Comparison of ENCODE assay signal across 14 cellular contexts in the genomic region with DNA sequence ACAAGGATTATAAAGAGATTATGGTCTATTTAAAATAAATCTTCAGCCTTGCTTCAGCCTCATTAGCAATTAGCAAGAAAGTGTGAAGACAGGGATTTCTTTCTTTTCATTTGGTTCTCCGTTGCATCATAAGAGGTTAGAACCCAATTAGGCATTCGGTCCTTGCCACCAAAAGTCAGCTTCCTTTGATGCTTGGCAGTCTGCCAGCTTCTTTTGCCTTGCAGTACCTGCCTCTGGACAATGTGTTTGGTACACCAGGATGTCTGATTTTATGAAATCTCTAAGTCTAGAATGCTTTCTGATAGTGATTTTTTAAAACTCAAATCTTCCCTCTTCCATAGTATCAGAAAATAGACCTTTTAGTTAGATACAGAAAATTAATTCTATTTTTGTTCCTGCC. TPM values are rescaled to one million over a fixed set of nuclear protein-coding genes. Genes with fewer than 3 reads are reported as not detected.
DNase-seq lines count a peak whose midpoint lies in the region; ATAC-seq and TF ChIP-seq lines count a peak whose summit lies in the region.
"Had no signal": no experiment of that assay in that cellular context is flagged by ENCODE, and none has a peak within 500 bp of the region (broad histone marks: within the 10 kb centered on the region; RNA-seq: fewer than 3 reads in every experiment).

No MANE protein-coding gene starts in this region.

- POLR2A ChIA-PET in Caco-2 (lab: Charles Lee), result no interaction called here

- DNase-seq in DMS79 treated with DMSO at 0.1 percent for 48 hours (lab: John Stamatoyannopoulos, UW), result peak; percentile 29
- no peak for DNase-seq in DMS79 (lab: John Stamatoyannopoulos, UW)
- peak; percentile 81 for DNase-seq in NCI-H748 (lab: John Stamatoyannopoulos, UW; ENCODE audit: unreplicated experiment)
- peak in 5 of 61 donors; percentile 5 to 57 (median 17) for DNase-seq in caudate nucleus (lab: John Stamatoyannopoulos, UW)
- no peak for DNase-seq in Caco-2
- DNase-seq: foreskin melanocyte, GDM1 had no signal

- H3K27ac ChIP-seq in caudate nucleus (ENCODE audit: low read depth, low read length), result peak overlapping the region; percentile 20
- H3K27ac ChIP-seq: ovary, SJCRH30 had no signal

- H3K27me3 Mint-ChIP-seq in Caco-2 (ENCODE audit: insufficient read depth, unreplicated experiment), result no peaks in the 10 kb centered on the region

- no peak overlapping the region for H3K4me3 Mint-ChIP-seq in Caco-2 (ENCODE audit: unreplicated experiment)
- H3K4me3 Mint-ChIP-seq: stimulated activated effector memory CD8-positive, alpha-beta T cell treated with anti-CD3 and anti-CD28 coated beads, Interleukin-12 subunit alpha, Interleukin-12 subunit beta, amount 100 ng/mL, for 72 hours had no signal

- peaks cover 2% of the 10 kb centered on the region for H3K36me3 Mint-ChIP-seq in Caco-2 (ENCODE audit: insufficient read depth, unreplicated experiment)

- peaks cover 3% of the 10 kb centered on the region for H3K4me1 Mint-ChIP-seq in Caco-2 (ENCODE audit: low read depth, unreplicated experiment)

- no peaks in the 10 kb centered on the region for H3K36me3 ChIP-seq in Caco-2 (ENCODE audit: control insufficient read depth, insufficient read depth, low read length)
- H3K36me3 ChIP-seq: ovary had no signal

- CTCF ChIA-PET in Caco-2 (lab: Charles Lee), result no interaction called here

- no peak overlapping the region for H3K27ac Mint-ChIP-seq in Caco-2 (ENCODE audit: unreplicated experiment)
- H3K27ac Mint-ChIP-seq: activated T-helper 2 cell treated with anti-CD3 and anti-CD28 coated beads, Interferon-gamma antibody, Interleukin-2, Interleukin-4, amounts not matched to agents 10 μg/mL and 5 μg/mL and 100 μg/mL, durations not matched to agents 14 hours and 24 hours and 36 hours; stimulated activated effector memory CD8-positive, alpha-beta T cell treated with anti-CD3 and anti-CD28 coated beads, Interleukin-12 subunit alpha, Interleukin-12 subunit beta, amount 100 ng/mL, for 72 hours had no signal

- H3K9me3 ChIP-seq in Caco-2, result no peaks in the 10 kb centered on the region
- H3K9me3 ChIP-seq: ovary, SJCRH30 had no signal

- no peak for ATAC-seq in GM21515 (IDR thresholded peaks at IDR 0.05; ENCODE audit: unreplicated experiment)
- no peak for ATAC-seq in GM21526 (IDR thresholded peaks at IDR 0.05; ENCODE audit: low FRiP score, unreplicated experiment)

- intact Hi-C loops in Caco-2 (cut with micrococcal nuclease; ENCODE audit: unreplicated experiment), result no loop called here

- TF ChIP-seq CTCF in Caco-2 (IDR thresholded peaks at IDR 0.05; ENCODE audit: insufficient read depth in 1 of 2, low read depth in 1 of 2, low read length in 1 of 2, severe bottlenecking in 1 of 2, unreplicated experiment in 1 of 2), result no peak

- no peaks in the 10 kb centered on the region for H3K9me3 Mint-ChIP-seq in Caco-2 (ENCODE audit: unreplicated experiment)
- H3K9me3 Mint-ChIP-seq: activated T-helper 2 cell treated with anti-CD3 and anti-CD28 coated beads, Interferon-gamma antibody, Interleukin-2, Interleukin-4, amounts not matched to agents 10 μg/mL and 5 μg/mL and 100 μg/mL, durations not matched to agents 14 hours and 24 hours and 36 hours; stimulated activated effector memory CD8-positive, alpha-beta T cell treated with anti-CD3 and anti-CD28 coated beads, Interleukin-12 subunit alpha, Interleukin-12 subunit beta, amount 100 ng/mL, for 72 hours had no signal

- no TSS peak for BruUV-seq in Caco-2 (replicated peaks; lab: Mats Ljungman, UMichigan)

- no peak for TF ChIP-seq RAD21 in Ishikawa (IDR thresholded peaks at IDR 0.05; ENCODE audit: low read depth)

- no peaks in the 10 kb centered on the region for H3K27me3 ChIP-seq in Caco-2 (replicated peaks; ENCODE audit: control insufficient read depth, insufficient read depth, low read length)
- H3K27me3 ChIP-seq: ovary, SJCRH30 had no signal

- no peaks in the 10 kb centered on the region for H3K4me1 ChIP-seq in Caco-2
- H3K4me1 ChIP-seq: SJCRH30 had no signal

- TF ChIP-seq EP300 in Ishikawa (IDR thresholded peaks at IDR 0.05; ENCODE audit: borderline replicate concordance), result no peak

- H3K4me3 ChIP-seq in Caco-2 (ENCODE audit: low read depth, low read length), result no peak overlapping the region
- H3K4me3 ChIP-seq: ovary, SJCRH30 had no signal

TF ChIP-seq in Ishikawa, 13 proteins besides CTCF, POLR2A, EP300 and RAD21:
- TF ChIP-seq, protein P1, sequence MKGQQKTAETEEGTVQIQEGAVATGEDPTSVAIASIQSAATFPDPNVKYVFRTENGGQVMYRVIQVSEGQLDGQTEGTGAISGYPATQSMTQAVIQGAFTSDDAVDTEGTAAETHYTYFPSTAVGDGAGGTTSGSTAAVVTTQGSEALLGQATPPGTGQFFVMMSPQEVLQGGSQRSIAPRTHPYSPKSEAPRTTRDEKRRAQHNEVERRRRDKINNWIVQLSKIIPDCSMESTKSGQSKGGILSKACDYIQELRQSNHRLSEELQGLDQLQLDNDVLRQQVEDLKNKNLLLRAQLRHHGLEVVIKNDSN (IDR thresholded peaks at IDR 0.05), result no peak
- TF ChIP-seq NFIC (IDR thresholded peaks at IDR 0.05), result peak; percentile 43; the same call in 1 of the 2 replicates

RNA-seq across cellular contexts. Expression of a gene that starts 12.5 kb away (rescaled TPM):
- total RNA-seq in Caco-2 (2022), result 18.5 and 20.1 TPM in 2 replicates

Comparison
In these comparisons a context has a peak if more than half of its experiments do, and no peak if none do; other contexts are left out.
1. DNase-seq: peak in DMS79 treated with DMSO at 0.1 percent for 48 hours (single experiment) and NCI-H748 (single experiment); none in DMS79 (single experiment) and Caco-2 (0 of 2).